Comparison of ENCODE assay signal across 14 cellular contexts in the genomic region with DNA sequence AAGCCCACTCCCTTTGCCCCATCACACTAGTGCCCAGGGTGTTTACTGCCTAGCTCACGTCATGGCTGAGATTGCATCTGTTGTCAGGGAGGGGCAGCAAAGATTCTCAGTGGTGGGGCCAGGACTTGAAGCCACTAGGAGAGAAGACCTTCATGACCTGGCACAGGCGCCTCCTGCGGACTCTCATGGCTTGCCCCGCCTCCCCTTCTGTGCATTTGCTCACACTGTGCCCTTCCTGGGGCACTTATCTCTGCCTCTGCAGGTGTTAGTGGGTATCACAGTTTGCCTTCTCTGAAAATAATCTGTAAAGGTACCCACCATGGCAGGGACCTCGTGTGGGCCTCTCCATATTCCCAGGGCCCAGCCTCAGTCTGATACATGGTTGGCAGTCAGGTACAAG. TPM values are rescaled to one million over a fixed set of nuclear protein-coding genes. Genes with fewer than 3 reads are reported as not detected.
A peak's percentile ranks its signal among the peaks of the same experiment; 100 is the strongest.
DNase-seq lines count a peak whose midpoint lies in the region; ATAC-seq and TF ChIP-seq lines count a peak whose summit lies in the region.
"Had no signal": no experiment of that assay in that cellular context is flagged by ENCODE, and none has a peak within 500 bp of the region (broad histone marks: within the 10 kb centered on the region; RNA-seq: fewer than 3 reads in every experiment).

No MANE protein-coding gene starts in this region.

- POLR2A ChIA-PET in activated CD4-positive, alpha-beta memory T cell treated with anti-CD3 and anti-CD28 coated beads for 36 hours (lab: Charles Lee) = no interaction called here

- H3K36me3 ChIP-seq in right atrium auricular region = no peaks in the 10 kb centered on the region
- H3K36me3 ChIP-seq: gastrocnemius medialis had no signal

- no peak overlapping the region for H3K27ac Mint-ChIP-seq in activated naive CD4-positive, alpha-beta T cell treated with anti-CD3 and anti-CD28 coated beads for 36 hours
- H3K27ac Mint-ChIP-seq in activated CD4-positive, alpha-beta memory T cell treated with anti-CD3 and anti-CD28 coated beads for 36 hours = no peak overlapping the region
- H3K27ac Mint-ChIP-seq: activated T-cell treated with anti-CD3 and anti-CD28 coated beads, Interleukin-2, amount 50 U/mL, for 72 hours; T-helper 17 cell had no signal

- H3K4me1 ChIP-seq in right atrium auricular region (peaks cover 0 to 26% of the 10 kb centered on the region in 2 donors), foreskin keratinocyte (no peaks in the 10 kb centered on the region)

- H3K4me3 Mint-ChIP-seq in activated naive CD4-positive, alpha-beta T cell treated with anti-CD3 and anti-CD28 coated beads for 36 hours = no peak overlapping the region
- H3K4me3 Mint-ChIP-seq in activated CD4-positive, alpha-beta memory T cell treated with anti-CD3 and anti-CD28 coated beads for 36 hours = no peak overlapping the region
- H3K4me3 Mint-ChIP-seq: activated T-cell treated with anti-CD3 and anti-CD28 coated beads, Interleukin-2, amount 50 U/mL, for 72 hours had no signal

- no peaks in the 10 kb centered on the region for H3K9me3 Mint-ChIP-seq in activated naive CD4-positive, alpha-beta T cell treated with anti-CD3 and anti-CD28 coated beads for 36 hours
- no peaks in the 10 kb centered on the region for H3K9me3 Mint-ChIP-seq in activated CD4-positive, alpha-beta memory T cell treated with anti-CD3 and anti-CD28 coated beads for 36 hours
- H3K9me3 Mint-ChIP-seq: activated T-cell treated with anti-CD3 and anti-CD28 coated beads, Interleukin-2, amount 50 U/mL, for 72 hours had no signal

- DNase-seq in cardiac septum (ENCODE audit: low spot score) (peak; percentile 56), right atrium auricular region (ENCODE audit: low spot score) (no peak), NAMALWA (ENCODE audit: low spot score) (peak; percentile 60), foreskin keratinocyte (no peak), NCI-H146 treated with DMSO at 0.1 percent for 48 hours (lab: John Stamatoyannopoulos, UW; ENCODE audit: unreplicated experiment) (no peak)
- no peak for DNase-seq in stimulated activated CD4-positive, alpha-beta T cell treated with anti-CD3 and anti-CD28 coated beads, Interleukin-4, amount 100 ng/mL, for 4 hours
- DNase-seq in activated naive CD4-positive, alpha-beta T cell treated with anti-CD3 and anti-CD28 coated beads for 36 hours = no peak
- DNase-seq in activated CD4-positive, alpha-beta memory T cell treated with anti-CD3 and anti-CD28 coated beads for 36 hours = no peak
- DNase-seq: activated CD4-positive, alpha-beta T cell treated with anti-CD3 and anti-CD28 coated beads, Interleukin-2, amount 50 U/mL, for 1 hour; activated T-cell treated with anti-CD3 and anti-CD28 coated beads, Interleukin-2, amount 50 U/mL, for 72 hours; gastrocnemius medialis; NCI-H1048; stimulated activated CD4-positive, alpha-beta T cell treated with anti-CD3 and anti-CD28 coated beads, Interleukin-15, amount 100 ng/mL, for 24 hours; T-helper 17 cell had no signal

- H3K9me3 ChIP-seq in right atrium auricular region = no peaks in the 10 kb centered on the region
- H3K9me3 ChIP-seq: gastrocnemius medialis had no signal

- H3K27me3 ChIP-seq in right atrium auricular region (no peaks in the 10 kb centered on the region), foreskin keratinocyte (peaks cover 5% of the 10 kb centered on the region)
- H3K27me3 ChIP-seq: gastrocnemius medialis had no signal

- peaks cover 6% of the 10 kb centered on the region for H3K4me1 Mint-ChIP-seq in activated naive CD4-positive, alpha-beta T cell treated with anti-CD3 and anti-CD28 coated beads for 36 hours (ENCODE audit: low read depth)
- H3K4me1 Mint-ChIP-seq in activated CD4-positive, alpha-beta memory T cell treated with anti-CD3 and anti-CD28 coated beads for 36 hours (ENCODE audit: low read depth) = peaks cover 3% of the 10 kb centered on the region

- H3K27ac ChIP-seq in right atrium auricular region (no peak overlapping the region), foreskin keratinocyte (no peak overlapping the region)
- H3K27ac ChIP-seq: gastrocnemius medialis had no signal

- no peaks in the 10 kb centered on the region for H3K36me3 Mint-ChIP-seq in activated naive CD4-positive, alpha-beta T cell treated with anti-CD3 and anti-CD28 coated beads for 36 hours (ENCODE audit: low read depth)
- no peaks in the 10 kb centered on the region for H3K36me3 Mint-ChIP-seq in activated CD4-positive, alpha-beta memory T cell treated with anti-CD3 and anti-CD28 coated beads for 36 hours

- CTCF ChIA-PET in activated naive CD4-positive, alpha-beta T cell treated with anti-CD3 and anti-CD28 coated beads for 36 hours (lab: Charles Lee) = no interaction called here
- CTCF ChIA-PET in activated CD4-positive, alpha-beta memory T cell treated with anti-CD3 and anti-CD28 coated beads for 36 hours (lab: Charles Lee) = no interaction called here

- TF ChIP-seq CTCF in right atrium auricular region (IDR thresholded peaks at IDR 0.05) = no peak
- no peak for TF ChIP-seq CTCF in foreskin keratinocyte (conservative IDR thresholded peaks at IDR 0.05)

- ATAC-seq in foreskin keratinocyte = peak; percentile 12
- ATAC-seq: activated T-cell treated with anti-CD3 and anti-CD28 coated beads, Interleukin-2, amount 50 U/mL, for 72 hours; gastrocnemius medialis; T-helper 17 cell had no signal

- intact Hi-C loops in cardiac septum (cut with DNase I) = no loop called here
- intact Hi-C loops in activated naive CD4-positive, alpha-beta T cell treated with anti-CD3 and anti-CD28 coated beads for 36 hours (cut with micrococcal nuclease) = no loop called here
- intact Hi-C loops in activated CD4-positive, alpha-beta memory T cell treated with anti-CD3 and anti-CD28 coated beads for 36 hours (cut with micrococcal nuclease) = no loop called here

- peaks cover 28% of the 10 kb centered on the region for H3K27me3 Mint-ChIP-seq in activated naive CD4-positive, alpha-beta T cell treated with anti-CD3 and anti-CD28 coated beads for 36 hours (ENCODE audit: low read depth)
- peaks cover 26% of the 10 kb centered on the region for H3K27me3 Mint-ChIP-seq in activated CD4-positive, alpha-beta memory T cell treated with anti-CD3 and anti-CD28 coated beads for 36 hours

- H3K4me3 ChIP-seq in right atrium auricular region = no peak overlapping the region
- H3K4me3 ChIP-seq: gastrocnemius medialis had no signal

RNA-seq across cellular contexts. Expression of a gene that starts 20.1 kb away (rescaled TPM):
- total RNA-seq in cardiac septum (6.6 TPM), right atrium auricular region (10 to 100 TPM; 15.9 to 22.4 TPM), foreskin keratinocyte (16.1 and 17.5 TPM in 2 replicates)
- polyA plus RNA-seq in foreskin keratinocyte = 8.6 and 9.4 TPM in 2 replicates
- under 1 TPM; 0.15 to 0.38 TPM for total RNA-seq in activated naive CD4-positive, alpha-beta T cell treated with anti-CD3 and anti-CD28 coated beads for 36 hours
- total RNA-seq in activated CD4-positive, alpha-beta memory T cell treated with anti-CD3 and anti-CD28 coated beads for 36 hours = under 1 TPM; 0.17 to 0.85 TPM
- total RNA-seq: T-helper 17 cell had no signal

RNA-seq across cellular contexts. Expression of a gene that starts 25.7 kb away (rescaled TPM):
- total RNA-seq in cardiac septum (29.9 TPM), right atrium auricular region (10 to 100 TPM; 18.4 to 24.3 TPM), foreskin keratinocyte (30.5 and 35.7 TPM in 2 replicates)
- polyA plus RNA-seq in foreskin keratinocyte = 31.7 and 33.6 TPM in 2 replicates
- total RNA-seq in activated naive CD4-positive, alpha-beta T cell treated with anti-CD3 and anti-CD28 coated beads for 36 hours = 10 to 100 TPM; 35.7 to 36.3 TPM
- total RNA-seq in activated CD4-positive, alpha-beta memory T cell treated with anti-CD3 and anti-CD28 coated beads for 36 hours = 10 to 100 TPM; 34.7 to 37.2 TPM

Comparison
In these comparisons a context has a peak if more than half of its experiments do, and no peak if none do; other contexts are left out.
1. DNase-seq: peak in cardiac septum (single experiment) and NAMALWA (single experiment); none in right atrium auricular region (single experiment), foreskin keratinocyte (0 of 2), NCI-H146 treated with DMSO at 0.1 percent for 48 hours (single experiment), stimulated activated CD4-positive, alpha-beta T cell treated with anti-CD3 and anti-CD28 coated beads, Interleukin-4, amount 100 ng/mL, for 4 hours (0 of 2), activated naive CD4-positive, alpha-beta T cell treated with anti-CD3 and anti-CD28 coated beads for 36 hours (single experiment) and activated CD4-positive, alpha-beta memory T cell treated with anti-CD3 and anti-CD28 coated beads for 36 hours (single experiment).